Comparison of ENCODE assay signal across 12 cellular contexts in genomic region chr9:114112778-114113585, GRCh38. TPM values are rescaled to one million over a fixed set of nuclear protein-coding genes. Genes with fewer than 3 reads are reported as not detected.
DNase-seq lines count a peak whose midpoint lies in the region; ATAC-seq and TF ChIP-seq lines count a peak whose summit lies in the region.
"Had no signal": no experiment of that assay in that cellular context is flagged by ENCODE, and none has a peak within 500 bp of the region (broad histone marks: within the 10 kb centered on the region; RNA-seq: fewer than 3 reads in every experiment).

No MANE protein-coding gene starts in this region.

- 11 to 13% methylated on average over 10 of the region's 10 CpGs for WGBS in aorta, 2 donors

- no peak overlapping the region for H3K27ac ChIP-seq in aorta (ENCODE audit: low read depth in 1 of 2, low read length in 2 of 2)
- H3K27ac ChIP-seq: BLaER1 treated with 17β-estradiol and CSF1 and Interleukin-3, amounts not matched to agents 10 nM and 100 nM had no signal

- no peaks in the 10 kb centered on the region for H3K9me3 ChIP-seq in aorta (ENCODE audit: control insufficient read depth, low read length)
- H3K9me3 ChIP-seq: BLaER1 treated with 17β-estradiol and CSF1 and Interleukin-3, amounts not matched to agents 10 nM and 100 nM had no signal

- no peaks in the 10 kb centered on the region for H3K9me3 Mint-ChIP-seq in stimulated activated naive CD8-positive, alpha-beta T cell treated with anti-CD3 and anti-CD28 coated beads, Interleukin-15, amount 100 ng/mL, for 72 hours
- H3K9me3 Mint-ChIP-seq: activated naive CD8-positive, alpha-beta T cell treated with anti-CD3 and anti-CD28 coated beads, Interleukin-2, amount 50 U/mL, for 24 hours had no signal

- DNase-seq in activated effector memory CD4-positive, alpha-beta T cell treated with anti-CD3 and anti-CD28 coated beads, Interleukin-2, amount 50 U/mL, for 16 hours: peak; percentile 45
- DNase-seq in activated effector memory CD4-positive, alpha-beta T cell treated with Interleukin-2 at 50 U/mL for 16 hours: no peak
- peak; percentile 80 for DNase-seq in fibroblast of mammary gland (ENCODE audit: low read depth)
- DNase-seq in mesenteric fat pad (ENCODE audit: low spot score): peak; percentile 94
- DNase-seq in aorta: peak; percentile 90 to 95
- DNase-seq in HK-2 (ENCODE audit: unreplicated experiment): no peak
- no peak for DNase-seq in stimulated activated naive CD8-positive, alpha-beta T cell treated with anti-CD3 and anti-CD28 coated beads, Interleukin-15, amount 100 ng/mL, for 72 hours
- no peak for DNase-seq in NCI-H2171 treated with DMSO at 0.1 percent for 48 hours (lab: John Stamatoyannopoulos, UW)
- DNase-seq: activated naive CD8-positive, alpha-beta T cell treated with anti-CD3 and anti-CD28 coated beads, Interleukin-2, amount 50 U/mL, for 24 hours; hippocampal formation had no signal

- intact Hi-C loops in aorta (cut with DNase I): no loop called here

- H3K4me3 ChIP-seq in fibroblast of mammary gland (ENCODE audit: control insufficient read depth, low read depth, low read length) (no peak overlapping the region), aorta (ENCODE audit: low read length in 2 of 2) (no peak overlapping the region)
- H3K4me3 ChIP-seq: BLaER1 treated with 17β-estradiol and CSF1 and Interleukin-3, amounts not matched to agents 10 nM and 100 nM had no signal

- no peak overlapping the region for H3K4me3 Mint-ChIP-seq in stimulated activated naive CD8-positive, alpha-beta T cell treated with anti-CD3 and anti-CD28 coated beads, Interleukin-15, amount 100 ng/mL, for 72 hours
- H3K4me3 Mint-ChIP-seq: activated naive CD8-positive, alpha-beta T cell treated with anti-CD3 and anti-CD28 coated beads, Interleukin-2, amount 50 U/mL, for 24 hours had no signal

- H3K36me3 ChIP-seq in aorta (ENCODE audit: control insufficient read depth in 1 of 2, insufficient read depth in 2 of 2, low read length in 1 of 2): no peaks in the 10 kb centered on the region
- H3K36me3 ChIP-seq: BLaER1 treated with 17β-estradiol and CSF1 and Interleukin-3, amounts not matched to agents 10 nM and 100 nM had no signal

- H3K4me1 Mint-ChIP-seq in stimulated activated naive CD8-positive, alpha-beta T cell treated with anti-CD3 and anti-CD28 coated beads, Interleukin-15, amount 100 ng/mL, for 72 hours: no peaks in the 10 kb centered on the region
- H3K4me1 Mint-ChIP-seq: activated naive CD8-positive, alpha-beta T cell treated with anti-CD3 and anti-CD28 coated beads, Interleukin-2, amount 50 U/mL, for 24 hours had no signal

- TF ChIP-seq CTCF in fibroblast of mammary gland (conservative IDR thresholded peaks at IDR 0.05; ENCODE audit: control insufficient read depth, insufficient read depth, low read depth, low read length): no peak

- H3K27me3 Mint-ChIP-seq in stimulated activated naive CD8-positive, alpha-beta T cell treated with anti-CD3 and anti-CD28 coated beads, Interleukin-15, amount 100 ng/mL, for 72 hours: peaks cover 42% of the 10 kb centered on the region

- peak; percentile 73 for ATAC-seq in aorta (ENCODE audit: low FRiP score)
- no peak for ATAC-seq in stimulated activated naive CD8-positive, alpha-beta T cell treated with anti-CD3 and anti-CD28 coated beads, Interleukin-15, amount 100 ng/mL, for 72 hours
- ATAC-seq: activated naive CD8-positive, alpha-beta T cell treated with anti-CD3 and anti-CD28 coated beads, Interleukin-2, amount 50 U/mL, for 24 hours had no signal

- peaks cover 0 to 4% of the 10 kb centered on the region in 2 donors for H3K4me1 ChIP-seq in aorta (ENCODE audit: control insufficient read depth in 1 of 2, insufficient read depth in 2 of 2, low read length in 2 of 2)

- H3K27me3 ChIP-seq in aorta (ENCODE audit: control insufficient read depth in 1 of 2, insufficient read depth in 2 of 2, low read length in 1 of 2): no peaks in the 10 kb centered on the region

- no peak overlapping the region for H3K27ac Mint-ChIP-seq in stimulated activated naive CD8-positive, alpha-beta T cell treated with anti-CD3 and anti-CD28 coated beads, Interleukin-15, amount 100 ng/mL, for 72 hours
- H3K27ac Mint-ChIP-seq: activated naive CD8-positive, alpha-beta T cell treated with anti-CD3 and anti-CD28 coated beads, Interleukin-2, amount 50 U/mL, for 24 hours had no signal

RNA-seq across cellular contexts. Expression of gene KIF12, which starts 13.9 kb away (rescaled TPM):
- total RNA-seq in mesenteric fat pad: 0.84 TPM
- not detected for total RNA-seq in aorta
- 1 to 10 TPM in 1 of 2 donors, under 1 TPM in 1; 0.38 to 8.4 TPM for polyA plus RNA-seq in aorta
- total RNA-seq: NCI-H460 had no signal

RNA-seq across cellular contexts. Expression of gene AMBP, which starts 34.9 kb away (rescaled TPM):
- total RNA-seq in mesenteric fat pad (not detected), aorta (not detected)
- polyA plus RNA-seq in aorta: under 1 TPM in 1 of 2 donors, not detected in 1; 0.50 TPM

RNA-seq across cellular contexts. Expression of gene COL27A1, which starts 42.4 kb away (rescaled TPM):
- total RNA-seq in mesenteric fat pad (101 TPM), aorta (10 to 100 TPM; 36.9 to 54.3 TPM)
- 10 to 100 TPM in 1 of 2 donors, 1 to 10 TPM in 1; 1.9 to 59.4 TPM for polyA plus RNA-seq in aorta

Comparison
In these comparisons a context has a peak if more than half of its experiments do, and no peak if none do; other contexts are left out.
1. DNase-seq: peak in activated effector memory CD4-positive, alpha-beta T cell treated with anti-CD3 and anti-CD28 coated beads, Interleukin-2, amount 50 U/mL, for 16 hours (single experiment), fibroblast of mammary gland (single experiment), mesenteric fat pad (single experiment) and aorta (2 of 2); none in activated effector memory CD4-positive, alpha-beta T cell treated with Interleukin-2 at 50 U/mL for 16 hours (single experiment), HK-2 (single experiment), stimulated activated naive CD8-positive, alpha-beta T cell treated with anti-CD3 and anti-CD28 coated beads, Interleukin-15, amount 100 ng/mL, for 72 hours (0 of 2) and NCI-H2171 treated with DMSO at 0.1 percent for 48 hours (single experiment).